16 cellular contexts compared by ENCODE assay signal in genomic region chr10:52259428-52259812, GRCh38. TPM values are rescaled to one million over a fixed set of nuclear protein-coding genes. Genes with fewer than 3 reads are reported as not detected.
DNase-seq lines count a peak whose midpoint lies in the region; ATAC-seq and TF ChIP-seq lines count a peak whose summit lies in the region.
"Had no signal": no experiment of that assay in that cellular context is flagged by ENCODE, and none has a peak within 500 bp of the region (broad histone marks: within the 10 kb centered on the region; RNA-seq: fewer than 3 reads in every experiment).

No MANE protein-coding gene starts in this region.

- peak overlapping the region; percentile 55 for H3K27ac Mint-ChIP-seq in glutamatergic neuron (ENCODE audit: unreplicated experiment)
- H3K27ac Mint-ChIP-seq in stimulated activated effector memory CD8-positive, alpha-beta T cell treated with anti-CD3 and anti-CD28 coated beads, Interleukin-12 subunit alpha, Interleukin-12 subunit beta, amount 100 ng/mL, for 72 hours = no peak overlapping the region
- H3K27ac Mint-ChIP-seq: CD14-positive monocyte; CD4-positive, alpha-beta memory T cell; GM23338 had no signal

- H3K9me3 ChIP-seq in skeletal muscle tissue (ENCODE audit: control insufficient read depth in 3 of 3, low read length in 3 of 3) = no peaks in the 10 kb centered on the region
- H3K9me3 ChIP-seq: BLaER1 had no signal

- ATAC-seq in Right ventricle myocardium superior (ENCODE audit: poor library complexity) (peak; percentile 44), Right ventricle myocardium inferior (no peak)
- no peak for ATAC-seq in stimulated activated effector memory CD8-positive, alpha-beta T cell treated with anti-CD3 and anti-CD28 coated beads, Interleukin-12 subunit alpha, Interleukin-12 subunit beta, amount 100 ng/mL, for 72 hours
- ATAC-seq: GM23338 had no signal

- no peak overlapping the region for H3K4me3 Mint-ChIP-seq in glutamatergic neuron (ENCODE audit: unreplicated experiment)
- H3K4me3 Mint-ChIP-seq in stimulated activated effector memory CD8-positive, alpha-beta T cell treated with anti-CD3 and anti-CD28 coated beads, Interleukin-12 subunit alpha, Interleukin-12 subunit beta, amount 100 ng/mL, for 72 hours = no peak overlapping the region
- H3K4me3 Mint-ChIP-seq: CD14-positive monocyte; CD4-positive, alpha-beta memory T cell; GM23338 had no signal

- H3K27me3 Mint-ChIP-seq in glutamatergic neuron (ENCODE audit: unreplicated experiment) = peaks cover 2% of the 10 kb centered on the region
- H3K27me3 Mint-ChIP-seq: CD4-positive, alpha-beta memory T cell had no signal

- peaks cover 3% of the 10 kb centered on the region for H3K9me3 Mint-ChIP-seq in glutamatergic neuron (ENCODE audit: unreplicated experiment)
- peaks cover 3% of the 10 kb centered on the region for H3K9me3 Mint-ChIP-seq in stimulated activated effector memory CD8-positive, alpha-beta T cell treated with anti-CD3 and anti-CD28 coated beads, Interleukin-12 subunit alpha, Interleukin-12 subunit beta, amount 100 ng/mL, for 72 hours
- H3K9me3 Mint-ChIP-seq: CD14-positive monocyte; CD4-positive, alpha-beta memory T cell; GM23338 had no signal

- H3K4me1 ChIP-seq in skeletal muscle tissue (ENCODE audit: control insufficient read depth in 3 of 3, insufficient read depth in 3 of 3, low read length in 3 of 3) = peaks cover 8 to 20% (median 9%) of the 10 kb centered on the region in 3 donors
- H3K4me1 ChIP-seq: BLaER1 had no signal

- H3K27me3 ChIP-seq in skeletal muscle tissue (ENCODE audit: control insufficient read depth in 3 of 3, insufficient read depth in 3 of 3, low read length in 3 of 3) = no peaks in the 10 kb centered on the region
- H3K27me3 ChIP-seq: BLaER1 had no signal

- H3K4me3 ChIP-seq in skeletal muscle tissue (ENCODE audit: low read length in 3 of 3) = no peak overlapping the region
- H3K4me3 ChIP-seq: BLaER1, GM23338 had no signal

- peaks cover 21% of the 10 kb centered on the region for H3K4me1 Mint-ChIP-seq in glutamatergic neuron (ENCODE audit: low read depth, unreplicated experiment)
- no peaks in the 10 kb centered on the region for H3K4me1 Mint-ChIP-seq in stimulated activated effector memory CD8-positive, alpha-beta T cell treated with anti-CD3 and anti-CD28 coated beads, Interleukin-12 subunit alpha, Interleukin-12 subunit beta, amount 100 ng/mL, for 72 hours
- H3K4me1 Mint-ChIP-seq: CD14-positive monocyte; CD4-positive, alpha-beta memory T cell had no signal

- peak overlapping the region; percentile 97 for H3K27ac ChIP-seq in 22Rv1
- H3K27ac ChIP-seq in skeletal muscle tissue (ENCODE audit: low read depth, low read length) = peak overlapping the region; percentile 77
- H3K27ac ChIP-seq: BLaER1 had no signal

- TF ChIP-seq CTCF in 22Rv1 (IDR thresholded peaks at IDR 0.05) (no peak), glutamatergic neuron (IDR thresholded peaks at IDR 0.05; ENCODE audit: partially characterized antibody, unreplicated experiment) (no peak)

- DNase-seq in Right ventricle myocardium superior = no peak
- DNase-seq in Right ventricle myocardium inferior (ENCODE audit: missing footprints) = no peak
- no peak for DNase-seq in glutamatergic neuron
- DNase-seq in amygdala (lab: John Stamatoyannopoulos, UW) = no peak
- DNase-seq in stimulated activated effector memory CD8-positive, alpha-beta T cell treated with anti-CD3 and anti-CD28 coated beads, Interleukin-12 subunit alpha, Interleukin-12 subunit beta, amount 100 ng/mL, for 72 hours (ENCODE audit: low spot score in 2 of 2) = no peak
- DNase-seq: 8988T; CD4-positive, alpha-beta memory T cell; DMS153; DMS79; GDM1; HCEC 1CT had no signal

- intact Hi-C loops in Right ventricle myocardium superior (cut with DNase I) (no loop called here), Right ventricle myocardium inferior (cut with DNase I) (no loop called here)

- no peaks in the 10 kb centered on the region for H3K36me3 Mint-ChIP-seq in glutamatergic neuron (ENCODE audit: unreplicated experiment)
- H3K36me3 Mint-ChIP-seq in stimulated activated effector memory CD8-positive, alpha-beta T cell treated with anti-CD3 and anti-CD28 coated beads, Interleukin-12 subunit alpha, Interleukin-12 subunit beta, amount 100 ng/mL, for 72 hours = no peaks in the 10 kb centered on the region
- H3K36me3 Mint-ChIP-seq: CD14-positive monocyte; CD4-positive, alpha-beta memory T cell had no signal

- H3K9ac ChIP-seq in skeletal muscle tissue (ENCODE audit: low read depth in 1 of 3, low read length in 3 of 3) = peak overlapping the region in 2 of 3 donors; percentile 26 to 33
- H3K9ac ChIP-seq: BLaER1 had no signal

- no peaks in the 10 kb centered on the region for H3K36me3 ChIP-seq in skeletal muscle tissue (ENCODE audit: control insufficient read depth in 3 of 3, insufficient read depth in 3 of 3, low read length in 3 of 3)
- H3K36me3 ChIP-seq: BLaER1 had no signal

RNA-seq across cellular contexts. Expression of gene DKK1, which starts 54.7 kb away (rescaled TPM):
- total RNA-seq in Right ventricle myocardium superior (not detected), Right ventricle myocardium inferior (not detected), glutamatergic neuron (ENCODE audit: unreplicated experiment) (3.1 TPM), skeletal muscle tissue (under 0.01 TPM)
- total RNA-seq: CD4-positive, alpha-beta memory T cell; GM23338 had no signal
